7 cellular contexts compared by ENCODE assay signal in the genomic region with DNA sequence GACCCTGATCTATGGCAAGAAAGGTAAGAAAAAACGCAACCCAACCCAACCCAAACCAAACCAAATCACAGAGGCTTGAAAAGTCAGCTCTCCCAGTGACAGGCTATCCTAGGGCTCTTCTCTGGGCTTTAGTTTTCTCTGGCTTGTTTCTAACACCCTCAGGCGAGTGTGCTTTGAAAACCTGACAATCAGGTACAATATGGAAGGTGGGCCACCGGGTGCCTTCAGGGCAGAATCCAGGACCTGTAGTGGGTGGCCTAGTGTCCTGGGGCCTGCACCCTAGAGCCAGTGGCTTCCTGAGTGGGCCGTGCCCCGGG. TPM values are rescaled to one million over a fixed set of nuclear protein-coding genes. Genes with fewer than 3 reads are reported as not detected.
A peak's percentile ranks its signal among the peaks of the same experiment; 100 is the strongest.
DNase-seq lines count a peak whose midpoint lies in the region; ATAC-seq, FAIRE-seq and TF ChIP-seq lines count a peak whose summit lies in the region.

No MANE protein-coding gene starts in this region.

- in situ Hi-C loops in GM12878 (cut with MboI) = no loop called here

- 38% methylated on average over 5 of the region's 5 CpGs for WGBS in GM12878 (ENCODE audit: insufficient coverage, insufficient replicate concordance, low lambda C conversion rate, missing lambda C conversion rate)
- 40 to 88% (median 56%) methylated on average over 3 to 5 of the region's 5 CpGs for WGBS in stomach, 5 donors

- ATAC-seq in GM12878 (no peak), left lung (no peak)

- TF ChIP-seq POLR2A in GM12878 (IDR thresholded peaks at IDR 0.05; ENCODE audit: low read depth, low read length) (no peak), stomach (IDR thresholded peaks at IDR 0.05) (no peak)

- peaks cover 36% of the 10 kb centered on the region for H3K4me1 ChIP-seq in HUES6 (ENCODE audit: control insufficient read depth, insufficient read depth, low read length)
- peaks cover 34% of the 10 kb centered on the region for H3K4me1 ChIP-seq in GM12878 (ENCODE audit: control insufficient read depth, insufficient read depth, low read length)
- peaks cover 3 to 18% of the 10 kb centered on the region in 2 donors for H3K4me1 ChIP-seq in left lung
- H3K4me1 ChIP-seq in stomach = peaks cover 0 to 29% (median 10%) of the 10 kb centered on the region in 4 donors

- H3K4me2 ChIP-seq in GM12878 (ENCODE audit: control insufficient read depth, insufficient read depth) = peak overlapping the region; percentile 95; the same call in 1 of the 2 replicates

- no peak for FAIRE-seq in GM12878 (lab: Jason Lieb, UNC)

- POLR2A ChIA-PET in GM12878 (lab: Charles Lee) = interaction anchor here (0.6 to 8.5 kb wide), 8 partner anchors 12 to 297 kb away, joined by 3 to 94 read pairs (median 4); a partner anchor contains a TSS

- RAD21 ChIA-PET in GM12878 (lab: Charles Lee; ENCODE audit: unreplicated experiment) = interaction anchor here (0.6 to 10.7 kb wide), 16 partner anchors 10 to 314 kb away, joined by 3 to 194 read pairs (median 6); a partner anchor contains a TSS

- TF ChIP-seq EP300 in GM12878 (IDR thresholded peaks at IDR 0.05; ENCODE audit: borderline replicate concordance in 1 of 2, control insufficient read depth in 1 of 2, low read depth in 2 of 2, low read length in 2 of 2) (no peak), stomach (IDR thresholded peaks at IDR 0.05) (no peak)

- intact Hi-C loops in GM12878 (cut with micrococcal nuclease; ENCODE audit: unreplicated experiment) (loop anchor here (1.0 to 5.0 kb wide), 5 partner anchors 42 to 194 kb away; no protein-coding TSS in a partner anchor), left lung (cut with DNase I) (no loop called here), stomach (cut with DNase I; ENCODE audit: low total_unique reads) (no loop called here)

- no peaks in the 10 kb centered on the region for H3K79me2 ChIP-seq in GM12878 (ENCODE audit: control insufficient read depth, insufficient read depth, low read length)

- SMC1A ChIA-PET in GM12878 (lab: Charles Lee; ENCODE audit: uncharacterized antibody, unreplicated experiment) = interaction anchor here (0.7 to 10.0 kb wide), 12 partner anchors 8 to 314 kb away, joined by 3 to 163 read pairs (median 4); a partner anchor contains a TSS

- H3K9me3 ChIP-seq in HUES6 (ENCODE audit: control insufficient read depth, insufficient read depth, low read depth, low read length) (0 out of 2 replicates have a peak, but pooled peaks cover 2% of the 10 kb centered on the region), GM12878 (replicated peaks; ENCODE audit: control insufficient read depth, insufficient read depth, low read length) (peaks cover 2% of the 10 kb centered on the region; the same call in 2 of the 3 replicates), left lung (no peaks in the 10 kb centered on the region), stomach (no peaks in the 10 kb centered on the region)

- H3K9ac ChIP-seq in HUES6 (ENCODE audit: low read length) (peak overlapping the region; percentile 72), GM12878 (ENCODE audit: control insufficient read depth, insufficient read depth, low read length) (peak overlapping the region; percentile 10; the same call in 1 of the 2 replicates)

- H3K27me3 ChIP-seq in HUES6 (ENCODE audit: control insufficient read depth, insufficient read depth, low read length) = no peaks in the 10 kb centered on the region
- H3K27me3 ChIP-seq in GM12878 (replicated peaks in 1 of 2; ENCODE audit: control insufficient read depth in 2 of 2, insufficient read depth in 2 of 2, low read length in 1 of 2) = no peaks in the 10 kb centered on the region
- no peaks in the 10 kb centered on the region for H3K27me3 ChIP-seq in left lung
- no peaks in the 10 kb centered on the region for H3K27me3 ChIP-seq in stomach

- DNase-seq in GM12878 (ENCODE audit: low read depth, low spot score) = no peak
- no peak for DNase-seq in left lung
- no peak for DNase-seq in stomach
- no peak for DNase-seq in SW 1271 (lab: John Stamatoyannopoulos, UW)
- DNase-seq in AG08395 (ENCODE audit: low spot score) = no peak
- no peak for DNase-seq in A172 (ENCODE audit: low spot score)

- H3K36me3 ChIP-seq in HUES6 (ENCODE audit: control insufficient read depth, insufficient read depth, low read length) = no peaks in the 10 kb centered on the region
- no peaks in the 10 kb centered on the region for H3K36me3 ChIP-seq in GM12878 (ENCODE audit: control insufficient read depth in 2 of 2, insufficient read depth in 2 of 2, low read length in 1 of 2)
- no peaks in the 10 kb centered on the region for H3K36me3 ChIP-seq in left lung
- H3K36me3 ChIP-seq in stomach = no peaks in the 10 kb centered on the region

- peak overlapping the region; percentile 30 for H3K4me3 ChIP-seq in HUES6 (ENCODE audit: low read depth, low read length)
- H3K4me3 ChIP-seq in GM12878 = no peak overlapping the region
- peak overlapping the region; percentile 29 to 50 for H3K4me3 ChIP-seq in left lung
- H3K4me3 ChIP-seq in stomach = peak overlapping the region; percentile 39 to 53 (median 46)

- no peak for TF ChIP-seq RAD21 in GM12878 (IDR thresholded peaks at IDR 0.05; ENCODE audit: insufficient read depth, low read depth, low read length)

- H2AFZ ChIP-seq in GM12878 (ENCODE audit: control insufficient read depth, low read depth, low read length) = no peak overlapping the region

- H3K27ac ChIP-seq in HUES6 (ENCODE audit: low read depth, low read length) = peak overlapping the region; percentile 60; the same call in 1 of the 2 replicates
- H3K27ac ChIP-seq in GM12878 (ENCODE audit: control insufficient read depth, insufficient read depth) = no peak overlapping the region
- H3K27ac ChIP-seq in left lung = peak overlapping the region; percentile 71 to 85
- H3K27ac ChIP-seq in stomach = peak overlapping the region; percentile 66 to 87 (median 79)

- CTCF ChIA-PET in GM12878 (lab: Yijun Ruan, JAX) = interaction anchor here (0.6 to 7.5 kb wide), 21 partner anchors 9 to 315 kb away, joined by 3 to 63 read pairs (median 4); a partner anchor contains a TSS

- BruUV-seq in GM12878 (replicated peaks; lab: Mats Ljungman, UMichigan) = no TSS peak

- no peaks in the 10 kb centered on the region for H4K20me1 ChIP-seq in GM12878 (ENCODE audit: control insufficient read depth, insufficient read depth)

- TF ChIP-seq CTCF in GM12878 (IDR thresholded peaks at IDR 0.05 in 2 of 3, conservative IDR thresholded peaks at IDR 0.05 in 1 of 3; ENCODE audit: control insufficient read depth in 2 of 3, extremely low read depth in 1 of 3, insufficient read depth in 1 of 3, low read depth in 3 of 3, low read length in 3 of 3) (no peak), left lung (IDR thresholded peaks at IDR 0.05) (no peak), stomach (IDR thresholded peaks at IDR 0.05) (no peak)

TF ChIP-seq in GM12878, 131 proteins besides CTCF, POLR2A, EP300 and RAD21:
- TF ChIP-seq JUNB (IDR thresholded peaks at IDR 0.05) = no peak
- 0 out of 2 replicates have a peak, but pooled peaks have one; percentile 43 for TF ChIP-seq SMARCA5 (IDR thresholded peaks at IDR 0.05)

RNA-seq across cellular contexts. Expression of a gene that starts 46.8 kb away (rescaled TPM):
- total RNA-seq in GM12878 (2013; cell fraction: nucleolus; rRNA removed) = 205 and 214 TPM in 2 replicates
- total RNA-seq in GM12878 (2014; rRNA removed) (58.3 and 61.5 TPM in 2 replicates), GM12878 (2014; rRNA removed; fragmentation: Illumina TruSeq; extraction: Trizol) (36.1 and 36.5 TPM in 2 replicates), GM12878 (2021) (91.3 and 93.1 TPM in 2 replicates), left lung (10 to 100 TPM; 76.5 to 97.5 TPM), stomach (10 to 100 TPM in 4 of 5 donors, 1 to 10 TPM in 1; 7.6 to 34.7 (median 26.6) TPM)
- 64.3 TPM for polyA plus RNA-seq in GM12878 (2011; ENCODE audit: low read depth)
- polyA plus RNA-seq in GM12878 (2011; rRNA removed) (60.8 and 106 TPM in 2 replicates), GM12878 (2014; fragmentation: Illumina TruSeq; extraction: Trizol) (65.9 and 78.8 TPM in 2 replicates), GM12878 (2014; fragmentation: Nextera tagmentation; extraction: Ambion mirVana) (10 to 100 TPM; 25.2 to 38.6 TPM), GM12878 (2014; rRNA removed) (62.4 and 63.6 TPM in 2 replicates), GM12878 (2016; fragmentation: Nextera tagmentation; extraction: Ambion mirVana) (10 to 100 TPM; 43.9 to 44.5 TPM), stomach (10 to 100 TPM; 17.7 to 39.7 (median 24.1) TPM)
- 91.6 and 128 TPM in 2 replicates for polyA plus RNA-seq in GM12878 (2011; cell fraction: cytosol; rRNA removed)
- polyA plus RNA-seq in GM12878 (2011; cell fraction: nucleus; rRNA removed) = 163 and 169 TPM in 2 replicates
- 106 and 116 TPM in 2 replicates for polyA plus RNA-seq in GM12878 (2012)
- polyA minus RNA-seq in GM12878 (2011; rRNA and poly(A)+ RNA removed) = 93.4 and 100 TPM in 2 replicates
- 60.8 and 70.8 TPM in 2 replicates for polyA minus RNA-seq in GM12878 (2011; cell fraction: cytosol; rRNA and poly(A)+ RNA removed)
- 99.1 and 124 TPM in 2 replicates for polyA minus RNA-seq in GM12878 (2011; cell fraction: nucleus; rRNA and poly(A)+ RNA removed)
- 91.4 and 96.0 TPM in 2 replicates for total RNA-seq in A172 (2014; rRNA removed; shearing (Covaris generic))
